ENCODE assay signal across 8 cellular contexts in genomic region chr12:116878567-116879508, GRCh38. TPM values are rescaled to one million over a fixed set of nuclear protein-coding genes. Genes with fewer than 3 reads are reported as not detected.
DNase-seq lines count a peak whose midpoint lies in the region; ATAC-seq, FAIRE-seq and TF ChIP-seq lines count a peak whose summit lies in the region.

No MANE protein-coding gene starts in this region.

- H3K36me3 ChIP-seq in kidney (ENCODE audit: control insufficient read depth in 1 of 2, insufficient read depth in 2 of 2, low read length in 2 of 2) = no peaks in the 10 kb centered on the region
- H3K36me3 ChIP-seq in prostate gland = no peaks in the 10 kb centered on the region

- peak overlapping the region; percentile 69 for H3K4me3 Mint-ChIP-seq in stimulated activated naive CD8-positive, alpha-beta T cell treated with anti-CD3 and anti-CD28 coated beads, Interleukin-15, Interleukin-2, amounts not matched to agents 100 ng/mL and 50 ng/mL, for 24 hours
- H3K4me3 Mint-ChIP-seq in activated T-helper 2 cell treated with anti-CD3 and anti-CD28 coated beads, Interferon-gamma antibody, Interleukin-2, Interleukin-4, amounts not matched to agents 10 μg/mL and 5 μg/mL and 100 μg/mL, durations not matched to agents 14 hours and 24 hours and 36 hours (ENCODE audit: low read depth) = no peak overlapping the region

- peaks cover 41% of the 10 kb centered on the region for H3K27me3 ChIP-seq in prostate gland (replicated peaks; ENCODE audit: insufficient read depth)

- DNase-seq in stimulated activated naive CD8-positive, alpha-beta T cell treated with anti-CD3 and anti-CD28 coated beads, Interleukin-15, Interleukin-2, amounts not matched to agents 100 U/mL and 50 U/mL, for 24 hours = no peak
- no peak for DNase-seq in activated T-helper 2 cell treated with anti-CD3 and anti-CD28 coated beads, Interferon-gamma antibody, Interleukin-2, Interleukin-4, amounts not matched to agents 10 μg/mL and 5 μg/mL and 100 μg/mL, durations not matched to agents 14 hours and 24 hours and 36 hours (ENCODE audit: low spot score)
- DNase-seq in kidney (peak; percentile 89), prostate gland (ENCODE audit: low spot score) (no peak)

- WGBS in prostate gland = 3% methylated on average over 55 of the region's 55 CpGs

- H3K4me1 ChIP-seq in kidney (ENCODE audit: control insufficient read depth in 1 of 2, insufficient read depth in 1 of 2, low read depth in 1 of 2, low read length in 2 of 2) (peaks cover 0 to 6% of the 10 kb centered on the region in 2 donors), prostate gland (replicated peaks) (peaks cover 18% of the 10 kb centered on the region)

- intact Hi-C loops in activated T-helper 2 cell treated with anti-CD3 and anti-CD28 coated beads, Interferon-gamma antibody, Interleukin-2, Interleukin-4, amounts not matched to agents 10 μg/mL and 5 μg/mL and 100 μg/mL, durations not matched to agents 14 hours and 24 hours and 36 hours (cut with micrococcal nuclease) = no loop called here
- intact Hi-C loops in kidney (cut with DNase I) = no loop called here
- intact Hi-C loops in prostate gland (cut with DNase I) = loop anchor here (10.0 kb wide), 1 partner anchor 174 kb away; no protein-coding TSS in a partner anchor

- no peak overlapping the region for H3K4me3 ChIP-seq in kidney (ENCODE audit: low read length in 2 of 2)
- H3K4me3 ChIP-seq in prostate gland = peak overlapping the region in 1 of 2 donors; percentile 7

- H3K9ac ChIP-seq in kidney (ENCODE audit: low read length in 2 of 2) = no peak overlapping the region

- H3K36me3 Mint-ChIP-seq in stimulated activated naive CD8-positive, alpha-beta T cell treated with anti-CD3 and anti-CD28 coated beads, Interleukin-15, Interleukin-2, amounts not matched to agents 100 ng/mL and 50 ng/mL, for 24 hours (ENCODE audit: low read depth) = no peaks in the 10 kb centered on the region
- H3K36me3 Mint-ChIP-seq in activated T-helper 2 cell treated with anti-CD3 and anti-CD28 coated beads, Interferon-gamma antibody, Interleukin-2, Interleukin-4, amounts not matched to agents 10 μg/mL and 5 μg/mL and 100 μg/mL, durations not matched to agents 14 hours and 24 hours and 36 hours (ENCODE audit: low read depth) = peaks cover 4% of the 10 kb centered on the region

- TF ChIP-seq POLR2A in prostate gland (IDR thresholded peaks at IDR 0.05) = no peak

- no peak for FAIRE-seq in kidney (lab: Jason Lieb, UNC)

- H3K27ac Mint-ChIP-seq in stimulated activated naive CD8-positive, alpha-beta T cell treated with anti-CD3 and anti-CD28 coated beads, Interleukin-15, Interleukin-2, amounts not matched to agents 100 ng/mL and 50 ng/mL, for 24 hours = no peak overlapping the region
- peak overlapping the region; percentile 30 for H3K27ac Mint-ChIP-seq in activated T-helper 2 cell treated with anti-CD3 and anti-CD28 coated beads, Interferon-gamma antibody, Interleukin-2, Interleukin-4, amounts not matched to agents 10 μg/mL and 5 μg/mL and 100 μg/mL, durations not matched to agents 14 hours and 24 hours and 36 hours

- peaks cover 0 to 4% of the 10 kb centered on the region in 2 donors for H3K9me3 ChIP-seq in kidney (ENCODE audit: control insufficient read depth in 1 of 2, low read length in 2 of 2)
- no peaks in the 10 kb centered on the region for H3K9me3 ChIP-seq in prostate gland

- no peak overlapping the region for H3K27ac ChIP-seq in kidney (ENCODE audit: low read depth in 2 of 2, low read length in 2 of 2)
- no peak overlapping the region for H3K27ac ChIP-seq in prostate gland

- H3K27me3 Mint-ChIP-seq in stimulated activated naive CD8-positive, alpha-beta T cell treated with anti-CD3 and anti-CD28 coated beads, Interleukin-15, Interleukin-2, amounts not matched to agents 100 ng/mL and 50 ng/mL, for 24 hours = peaks cover 75% of the 10 kb centered on the region
- H3K27me3 Mint-ChIP-seq in activated T-helper 2 cell treated with anti-CD3 and anti-CD28 coated beads, Interferon-gamma antibody, Interleukin-2, Interleukin-4, amounts not matched to agents 10 μg/mL and 5 μg/mL and 100 μg/mL, durations not matched to agents 14 hours and 24 hours and 36 hours (ENCODE audit: low read depth) = peaks cover 69% of the 10 kb centered on the region

- H3K9me3 Mint-ChIP-seq in stimulated activated naive CD8-positive, alpha-beta T cell treated with anti-CD3 and anti-CD28 coated beads, Interleukin-15, Interleukin-2, amounts not matched to agents 100 ng/mL and 50 ng/mL, for 24 hours = peaks cover 4% of the 10 kb centered on the region
- H3K9me3 Mint-ChIP-seq in activated T-helper 2 cell treated with anti-CD3 and anti-CD28 coated beads, Interferon-gamma antibody, Interleukin-2, Interleukin-4, amounts not matched to agents 10 μg/mL and 5 μg/mL and 100 μg/mL, durations not matched to agents 14 hours and 24 hours and 36 hours = peaks cover 4% of the 10 kb centered on the region

- peaks cover 37% of the 10 kb centered on the region for H3K4me1 Mint-ChIP-seq in stimulated activated naive CD8-positive, alpha-beta T cell treated with anti-CD3 and anti-CD28 coated beads, Interleukin-15, Interleukin-2, amounts not matched to agents 100 ng/mL and 50 ng/mL, for 24 hours (ENCODE audit: low read depth)
- H3K4me1 Mint-ChIP-seq in activated T-helper 2 cell treated with anti-CD3 and anti-CD28 coated beads, Interferon-gamma antibody, Interleukin-2, Interleukin-4, amounts not matched to agents 10 μg/mL and 5 μg/mL and 100 μg/mL, durations not matched to agents 14 hours and 24 hours and 36 hours (ENCODE audit: low read depth) = peaks cover 14% of the 10 kb centered on the region

- no peak for ATAC-seq in stimulated activated naive CD8-positive, alpha-beta T cell treated with anti-CD3 and anti-CD28 coated beads, Interleukin-15, Interleukin-2, amounts not matched to agents 100 U/mL and 50 U/mL, for 24 hours
- no peak for ATAC-seq in GM19397 (IDR thresholded peaks at IDR 0.05; ENCODE audit: unreplicated experiment)
- ATAC-seq in GM19395 (IDR thresholded peaks at IDR 0.05; ENCODE audit: unreplicated experiment) = no peak
- ATAC-seq in HG03025 (IDR thresholded peaks at IDR 0.05; ENCODE audit: low FRiP score, unreplicated experiment) = no peak

- no peak for TF ChIP-seq CTCF in kidney (IDR thresholded peaks at IDR 0.05; ENCODE audit: borderline replicate concordance, extremely low read depth, insufficient read depth)
- TF ChIP-seq CTCF in prostate gland (IDR thresholded peaks at IDR 0.05) = no peak

RNA-seq across cellular contexts. Expression of gene HRK, which starts 2.4 kb away (rescaled TPM):
- total RNA-seq in activated T-helper 2 cell treated with anti-CD3 and anti-CD28 coated beads, Interferon-gamma antibody, Interleukin-2, Interleukin-4, amounts not matched to agents 10 μg/mL and 5 μg/mL and 100 μg/mL, durations not matched to agents 14 hours and 24 hours and 36 hours = not detected in 2 replicates
- total RNA-seq in kidney (5.0 TPM), prostate gland (1 to 10 TPM in 1 of 2 donors, not detected in 1; 4.9 TPM)
- not detected for polyA plus RNA-seq in kidney (ENCODE audit: insufficient read depth, low read depth, low replicate concordance)

RNA-seq across cellular contexts. Expression of gene FBXW8, which starts 31.9 kb away (rescaled TPM):
- 3.3 and 3.5 TPM in 2 replicates for total RNA-seq in activated T-helper 2 cell treated with anti-CD3 and anti-CD28 coated beads, Interferon-gamma antibody, Interleukin-2, Interleukin-4, amounts not matched to agents 10 μg/mL and 5 μg/mL and 100 μg/mL, durations not matched to agents 14 hours and 24 hours and 36 hours
- 20.3 TPM for total RNA-seq in kidney
- polyA plus RNA-seq in kidney (ENCODE audit: insufficient read depth, low read depth, low replicate concordance) = 3.3 TPM
- 10 to 100 TPM; 20.8 to 26.7 TPM for total RNA-seq in prostate gland
